Comparison of ENCODE assay signal across 8 cellular contexts in genomic region chr7:101817031-101817929, GRCh38. TPM values are rescaled to one million over a fixed set of nuclear protein-coding genes. Genes with fewer than 3 reads are reported as not detected.
DNase-seq lines count a peak whose midpoint lies in the region; ATAC-seq and TF ChIP-seq lines count a peak whose summit lies in the region.

A gene with protein sequence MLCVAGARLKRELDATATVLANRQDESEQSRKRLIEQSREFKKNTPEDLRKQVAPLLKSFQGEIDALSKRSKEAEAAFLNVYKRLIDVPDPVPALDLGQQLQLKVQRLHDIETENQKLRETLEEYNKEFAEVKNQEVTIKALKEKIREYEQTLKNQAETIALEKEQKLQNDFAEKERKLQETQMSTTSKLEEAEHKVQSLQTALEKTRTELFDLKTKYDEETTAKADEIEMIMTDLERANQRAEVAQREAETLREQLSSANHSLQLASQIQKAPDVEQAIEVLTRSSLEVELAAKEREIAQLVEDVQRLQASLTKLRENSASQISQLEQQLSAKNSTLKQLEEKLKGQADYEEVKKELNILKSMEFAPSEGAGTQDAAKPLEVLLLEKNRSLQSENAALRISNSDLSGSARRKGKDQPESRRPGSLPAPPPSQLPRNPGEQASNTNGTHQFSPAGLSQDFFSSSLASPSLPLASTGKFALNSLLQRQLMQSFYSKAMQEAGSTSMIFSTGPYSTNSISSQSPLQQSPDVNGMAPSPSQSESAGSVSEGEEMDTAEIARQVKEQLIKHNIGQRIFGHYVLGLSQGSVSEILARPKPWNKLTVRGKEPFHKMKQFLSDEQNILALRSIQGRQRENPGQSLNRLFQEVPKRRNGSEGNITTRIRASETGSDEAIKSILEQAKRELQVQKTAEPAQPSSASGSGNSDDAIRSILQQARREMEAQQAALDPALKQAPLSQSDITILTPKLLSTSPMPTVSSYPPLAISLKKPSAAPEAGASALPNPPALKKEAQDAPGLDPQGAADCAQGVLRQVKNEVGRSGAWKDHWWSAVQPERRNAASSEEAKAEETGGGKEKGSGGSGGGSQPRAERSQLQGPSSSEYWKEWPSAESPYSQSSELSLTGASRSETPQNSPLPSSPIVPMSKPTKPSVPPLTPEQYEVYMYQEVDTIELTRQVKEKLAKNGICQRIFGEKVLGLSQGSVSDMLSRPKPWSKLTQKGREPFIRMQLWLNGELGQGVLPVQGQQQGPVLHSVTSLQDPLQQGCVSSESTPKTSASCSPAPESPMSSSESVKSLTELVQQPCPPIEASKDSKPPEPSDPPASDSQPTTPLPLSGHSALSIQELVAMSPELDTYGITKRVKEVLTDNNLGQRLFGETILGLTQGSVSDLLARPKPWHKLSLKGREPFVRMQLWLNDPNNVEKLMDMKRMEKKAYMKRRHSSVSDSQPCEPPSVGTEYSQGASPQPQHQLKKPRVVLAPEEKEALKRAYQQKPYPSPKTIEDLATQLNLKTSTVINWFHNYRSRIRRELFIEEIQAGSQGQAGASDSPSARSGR (N-terminal part only) (plus strand): TSS chr7:101817626. CDS start chr7:101817640, 14 bp downstream.

- H3K4me3 Mint-ChIP-seq in CD14-positive monocyte, result peak within 1 kb of the TSS; percentile 91 to 96
- H3K4me3 Mint-ChIP-seq in memory B cell, result peak within 1 kb of the TSS; percentile 66
- peak within 1 kb of the TSS; percentile 73 for H3K4me3 Mint-ChIP-seq in stimulated activated naive CD8-positive, alpha-beta T cell treated with anti-CD3 and anti-CD28 coated beads, Interleukin-15, Interleukin-2, amounts not matched to agents 100 ng/mL and 50 ng/mL, for 24 hours

- peaks cover 0 to 9% of the 10 kb centered on the region in 2 donors for H3K36me3 Mint-ChIP-seq in CD14-positive monocyte
- no peaks in the 10 kb centered on the region for H3K36me3 Mint-ChIP-seq in memory B cell
- H3K36me3 Mint-ChIP-seq in stimulated activated naive CD8-positive, alpha-beta T cell treated with anti-CD3 and anti-CD28 coated beads, Interleukin-15, Interleukin-2, amounts not matched to agents 100 ng/mL and 50 ng/mL, for 24 hours (ENCODE audit: low read depth), result no peaks in the 10 kb centered on the region

- peak within 1 kb of the TSS; percentile 90 to 96 (median 95) for H3K27ac Mint-ChIP-seq in CD14-positive monocyte
- H3K27ac Mint-ChIP-seq in memory B cell, result no peak within 1 kb of the TSS
- no peak within 1 kb of the TSS for H3K27ac Mint-ChIP-seq in stimulated activated naive CD8-positive, alpha-beta T cell treated with anti-CD3 and anti-CD28 coated beads, Interleukin-15, Interleukin-2, amounts not matched to agents 100 ng/mL and 50 ng/mL, for 24 hours

- peak; percentile 16 for ATAC-seq in HG03342 (IDR thresholded peaks at IDR 0.05; ENCODE audit: unreplicated experiment)
- ATAC-seq in memory B cell (ENCODE audit: low read depth), result peak; percentile 21
- ATAC-seq in HG02798 (IDR thresholded peaks at IDR 0.05; ENCODE audit: poor library complexity, unreplicated experiment), result no peak

- TF ChIP-seq CTCF in CD14-positive monocyte (IDR thresholded peaks at IDR 0.05), result no peak

- H3K4me1 Mint-ChIP-seq in CD14-positive monocyte (peaks cover 37% of the 10 kb centered on the region), memory B cell (peaks cover 17% of the 10 kb centered on the region)
- peaks cover 26% of the 10 kb centered on the region for H3K4me1 Mint-ChIP-seq in stimulated activated naive CD8-positive, alpha-beta T cell treated with anti-CD3 and anti-CD28 coated beads, Interleukin-15, Interleukin-2, amounts not matched to agents 100 ng/mL and 50 ng/mL, for 24 hours (ENCODE audit: low read depth)

- intact Hi-C loops in CD14-positive monocyte (cut with micrococcal nuclease), result loop anchor here (2.0 to 5.0 kb wide), 2 partner anchors 40 to 66 kb away; no protein-coding TSS in a partner anchor

- DNase-seq in CD14-positive monocyte (ENCODE audit: low spot score) (no peak), T-helper 9 cell (peak; percentile 4), dermis microvascular lymphatic vessel endothelial cell (ENCODE audit: low read depth in 2 of 2) (peak in 1 of 2 donors; percentile 8), memory B cell (ENCODE audit: low spot score in 2 of 2) (peak; percentile 26 to 54), superior temporal gyrus (ENCODE audit: extremely low spot score) (no peak)

- H3K27me3 Mint-ChIP-seq in CD14-positive monocyte (ENCODE audit: low read depth in 3 of 3) (peaks cover 0 to 2% (median 1%) of the 10 kb centered on the region in 3 donors), memory B cell (no peaks in the 10 kb centered on the region)
- peaks cover 8% of the 10 kb centered on the region for H3K27me3 Mint-ChIP-seq in stimulated activated naive CD8-positive, alpha-beta T cell treated with anti-CD3 and anti-CD28 coated beads, Interleukin-15, Interleukin-2, amounts not matched to agents 100 ng/mL and 50 ng/mL, for 24 hours

- no peaks in the 10 kb centered on the region for H3K9me3 Mint-ChIP-seq in CD14-positive monocyte
- H3K9me3 Mint-ChIP-seq in memory B cell, result no peaks in the 10 kb centered on the region
- no peaks in the 10 kb centered on the region for H3K9me3 Mint-ChIP-seq in stimulated activated naive CD8-positive, alpha-beta T cell treated with anti-CD3 and anti-CD28 coated beads, Interleukin-15, Interleukin-2, amounts not matched to agents 100 ng/mL and 50 ng/mL, for 24 hours

RNA-seq across cellular contexts. Expression of the gene that starts here (rescaled TPM):
- 10 to 100 TPM; 17.6 to 28.0 TPM for polyA plus RNA-seq in CD14-positive monocyte
- total RNA-seq in dermis microvascular lymphatic vessel endothelial cell, result 15.1 and 25.5 TPM in 2 replicates

Comparison
In these comparisons a context has a peak if more than half of its experiments do, and no peak if none do; other contexts are left out.
1. DNase-seq: peak in T-helper 9 cell (single experiment) and memory B cell (2 of 2); none in CD14-positive monocyte (single experiment) and superior temporal gyrus (single experiment).
2. H3K27ac Mint-ChIP-seq: peak in CD14-positive monocyte (7 of 7); none in memory B cell (single experiment) and stimulated activated naive CD8-positive, alpha-beta T cell treated with anti-CD3 and anti-CD28 coated beads, Interleukin-15, Interleukin-2, amounts not matched to agents 100 ng/mL and 50 ng/mL, for 24 hours (single experiment).
3. Peak in every context shown above with its lines, with median percentiles within 50 percentile points of each other: H3K4me3 Mint-ChIP-seq.